Comparison of ENCODE assay signal across 16 cellular contexts in the genomic region with DNA sequence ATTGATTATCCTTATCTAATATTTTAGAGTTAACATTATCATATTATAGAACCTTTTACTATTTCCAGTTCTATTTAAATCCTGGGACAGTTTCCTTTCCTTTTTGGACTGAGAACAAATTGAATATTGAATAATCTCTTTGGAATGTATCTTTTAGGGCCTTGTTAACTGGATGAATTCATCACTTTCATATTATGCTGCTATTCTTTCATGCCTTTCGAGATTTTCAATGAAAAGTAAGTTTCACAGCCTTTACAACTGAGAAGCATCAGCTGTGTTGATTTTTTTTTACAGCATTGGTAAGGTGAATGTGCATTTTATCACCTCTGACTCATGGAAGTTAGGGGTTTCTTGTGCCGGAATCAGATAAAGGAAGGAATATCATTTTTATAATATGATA. TPM values are rescaled to one million over a fixed set of nuclear protein-coding genes. Genes with fewer than 3 reads are reported as not detected.
DNase-seq lines count a peak whose midpoint lies in the region; ATAC-seq, FAIRE-seq and TF ChIP-seq lines count a peak whose summit lies in the region.
"Had no signal": no experiment of that assay in that cellular context is flagged by ENCODE, and none has a peak within 500 bp of the region (broad histone marks: within the 10 kb centered on the region; RNA-seq: fewer than 3 reads in every experiment).

No MANE protein-coding gene starts in this region.

- TF ChIP-seq CTCF in A549 (IDR thresholded peaks at IDR 0.05) = no peak
- TF ChIP-seq CTCF in IMR-90 (conservative IDR thresholded peaks at IDR 0.05; ENCODE audit: low read depth, low read length) = no peak
- no peak for TF ChIP-seq CTCF in mammary epithelial cell (conservative IDR thresholded peaks at IDR 0.05 in 1 of 2, IDR thresholded peaks at IDR 0.05 in 1 of 2; ENCODE audit: extremely low read depth in 1 of 2, insufficient read depth in 1 of 2, low read depth in 1 of 2, low read length in 2 of 2)

- H3K14ac ChIP-seq in IMR-90 (replicated peaks; ENCODE audit: low read depth, low read length) = no peak overlapping the region; the same call in 1 of the 2 replicates

- no peak overlapping the region for H2AK5ac ChIP-seq in IMR-90 (ENCODE audit: low read depth, low read length)

- H3K56ac ChIP-seq in IMR-90 (ENCODE audit: extremely low read depth, insufficient read depth, low read length) = no peak overlapping the region

- peaks cover 25 to 61% of the 10 kb centered on the region in 2 experiments for H3K79me1 ChIP-seq in IMR-90 (ENCODE audit: low read depth in 1 of 2, low read length in 2 of 2)

- H2BK5ac ChIP-seq in IMR-90 (ENCODE audit: low read depth, low read length, poor library complexity, severe bottlenecking) = peak overlapping the region; percentile 80

- H3K9ac ChIP-seq in IMR-90 (ENCODE audit: low read depth, low read length) = no peak overlapping the region; the same call in 1 of the 2 replicates
- peak overlapping the region; percentile 28 for H3K9ac ChIP-seq in mammary epithelial cell (ENCODE audit: insufficient read depth, low read length)

- CTCF ChIA-PET in A549 (lab: Yijun Ruan, JAX) = no interaction called here
- CTCF ChIA-PET in IMR-90 (lab: Yijun Ruan, JAX) = no interaction called here
- CTCF ChIA-PET in mammary epithelial cell (lab: Charles Lee; ENCODE audit: low non-redundant PET) = no interaction called here

- peaks cover 3% of the 10 kb centered on the region; the same call in 1 of the 2 replicates for H3K36me3 ChIP-seq in IMR-90 (ENCODE audit: control insufficient read depth, insufficient read depth, low read length)
- H3K36me3 ChIP-seq in mammary epithelial cell (ENCODE audit: insufficient read depth, low read length) = peaks cover 7% of the 10 kb centered on the region
- H3K36me3 ChIP-seq: right lobe of liver had no signal

- DNase-seq in A549 (ENCODE audit: low read depth in 1 of 2, low spot score in 1 of 2) = no peak
- peak; percentile 52 for DNase-seq in IMR-90
- peak; percentile 54 for DNase-seq in mammary epithelial cell
- peak; percentile 53 for DNase-seq in iris pigment epithelial cell (ENCODE audit: low read depth)
- no peak for DNase-seq in DMS53 treated with DMSO at 0.1 percent for 48 hours (lab: John Stamatoyannopoulos, UW; ENCODE audit: unreplicated experiment)
- no peak for DNase-seq in activated CD8-positive, alpha-beta memory T cell treated with anti-CD3 and anti-CD28 coated beads, Interleukin-2, amount 50 U/mL, for 4 hours
- no peak for DNase-seq in activated effector memory CD4-positive, alpha-beta T cell treated with anti-CD3 and anti-CD28 coated beads, Interleukin-2, amount 50 U/mL, for 16 hours
- DNase-seq: activated CD4-positive, alpha-beta T cell treated with anti-CD3 and anti-CD28 coated beads for 4 hours; activated T-cell treated with anti-CD3 and anti-CD28 coated beads, Interleukin-2, amount 50 U/mL, for 1 hour; mesendoderm; NCI-H2081; NCI-H774; right lobe of liver; stimulated activated naive B cell treated with anti-CD40 and anti-IgM and Interleukin-4, amounts not matched to agents 10 μg/mL and 1 μg/mL and 100 μg/mL, for 72 hours had no signal

- H4K5ac ChIP-seq in IMR-90 (ENCODE audit: low read depth, low read length) = no peak overlapping the region

- in situ Hi-C loops in IMR-90 (cut with MboI; ENCODE audit: low sequenced_read_pairs) (no loop called here), mammary epithelial cell (cut with MboI; ENCODE audit: low sequenced_read_pairs in 2 of 2) (no loop called here)

- FAIRE-seq in A549 (lab: Jason Lieb, UNC) = no peak
- FAIRE-seq: H54 had no signal

- dilution Hi-C loops in IMR-90 (cut with HindIII; ENCODE audit: low sequenced_read_pairs, unreplicated experiment) = no loop called here
- dilution Hi-C loops in mammary epithelial cell (cut with HindIII; ENCODE audit: low sequenced_read_pairs) = loop anchor here (5.0 kb wide), 1 partner anchor 39 kb away; a partner anchor contains a TSS

- no peak overlapping the region; a peak in 1 of 4 replicates for H4K8ac ChIP-seq in IMR-90 (ENCODE audit: low read depth in 2 of 2, low read length in 2 of 2)

- H3K4me1 ChIP-seq in A549 = peaks cover 55% of the 10 kb centered on the region
- peaks cover 7% of the 10 kb centered on the region; the same call in 1 of the 2 replicates for H3K4me1 ChIP-seq in IMR-90 (ENCODE audit: control insufficient read depth, insufficient read depth, low read length)
- peaks cover 51% of the 10 kb centered on the region for H3K4me1 ChIP-seq in mammary epithelial cell (ENCODE audit: insufficient read depth, low read length)

- no peak overlapping the region for H2BK15ac ChIP-seq in IMR-90 (ENCODE audit: low read depth, low read length)

- peaks cover 2% of the 10 kb centered on the region; the same call in 1 of the 2 replicates for H4K20me1 ChIP-seq in IMR-90 (ENCODE audit: insufficient read depth, low read length)
- no peaks in the 10 kb centered on the region for H4K20me1 ChIP-seq in mammary epithelial cell (ENCODE audit: insufficient read depth, low read length)

- peak overlapping the region; percentile 31; the same call in 1 of the 2 replicates for H3K18ac ChIP-seq in IMR-90 (ENCODE audit: low read depth, low read length)

- H3K9me3 ChIP-seq in A549 (no peaks in the 10 kb centered on the region), IMR-90 (ENCODE audit: control insufficient read depth, insufficient read depth, low read length) (no peaks in the 10 kb centered on the region), mammary epithelial cell (replicated peaks; ENCODE audit: insufficient read depth, low read length) (no peaks in the 10 kb centered on the region)
- H3K9me3 ChIP-seq: right lobe of liver had no signal

- H3K4me3 ChIP-seq in A549 = no peak overlapping the region
- H3K4me3 ChIP-seq in IMR-90 (ENCODE audit: insufficient read depth, low read depth, low read length) = no peak overlapping the region
- peak overlapping the region in 2 of 3 experiments; percentile 14 to 21 for H3K4me3 ChIP-seq in mammary epithelial cell (replicated peaks in 1 of 3; ENCODE audit: insufficient read depth in 1 of 3, low read depth in 2 of 3, low read length in 3 of 3)
- H3K4me3 ChIP-seq: right lobe of liver had no signal

- BruUV-seq in IMR-90 (replicated peaks; lab: Mats Ljungman, UMichigan) = no TSS peak
- no TSS peak for BruUV-seq in mammary epithelial cell (replicated peaks; lab: Mats Ljungman, UMichigan)

- TF ChIP-seq POLR2A in A549 (IDR thresholded peaks at IDR 0.05; ENCODE audit: low read length) (no peak), IMR-90 (IDR thresholded peaks at IDR 0.05; ENCODE audit: low read depth, low read length) (no peak)

- H3K27me3 ChIP-seq in IMR-90 (ENCODE audit: control insufficient read depth, insufficient read depth, low read length) (no peaks in the 10 kb centered on the region), mammary epithelial cell (ENCODE audit: insufficient read depth, low read length) (no peaks in the 10 kb centered on the region)
- H3K27me3 ChIP-seq: right lobe of liver had no signal

- ATAC-seq in A549 (no peak), IMR-90 (ENCODE audit: low read depth) (peak; percentile 45), HG03378 (IDR thresholded peaks at IDR 0.05; ENCODE audit: unreplicated experiment) (no peak)
- ATAC-seq: right lobe of liver; stimulated activated naive B cell treated with anti-CD40 and anti-IgM and Interleukin-4, amounts not matched to agents 10 μg/mL and 1 μg/mL and 100 μg/mL, for 72 hours had no signal

- H3K4me2 ChIP-seq in A549 (peak overlapping the region; percentile 82), IMR-90 (ENCODE audit: low read depth, low read length) (peak overlapping the region; percentile 77), mammary epithelial cell (ENCODE audit: insufficient read depth, low read depth, low read length) (peak overlapping the region; percentile 79)

- WGBS in A549 (ENCODE audit: missing lambda C conversion rate) = 21% methylated on average over 2 of the region's 2 CpGs
- WGBS in IMR-90 (ENCODE audit: extremely low coverage in 2 of 2, insufficient read length in 1 of 2), 2 experiments = no CpG with 5 or more reads among the region's 2 CpGs
- 3% methylated on average over 2 of the region's 2 CpGs for WGBS in mammary epithelial cell (ENCODE audit: low coverage, missing lambda C conversion rate)

- intact Hi-C loops in IMR-90 (cut with micrococcal nuclease) (no loop called here), mammary epithelial cell (cut with micrococcal nuclease) (no loop called here)

- H2BK120ac ChIP-seq in IMR-90 (ENCODE audit: low read depth, low read length) = no peak overlapping the region

- H3K9me1 ChIP-seq in IMR-90 (ENCODE audit: insufficient read depth, low read length) = peaks cover 3% of the 10 kb centered on the region; the same call in 1 of the 2 replicates

- TF ChIP-seq EP300 in A549 (IDR thresholded peaks at IDR 0.05) = no peak

- H4K91ac ChIP-seq in IMR-90 (ENCODE audit: insufficient read depth, low read depth, low read length) = no peak overlapping the region

- H3K27ac ChIP-seq in A549 (peak overlapping the region; percentile 52 to 81; a peak in 5 of 6 replicates), IMR-90 (ENCODE audit: insufficient read depth, low read length) (no peak overlapping the region), mammary epithelial cell (ENCODE audit: insufficient read depth, low read depth, low read length) (peak overlapping the region; percentile 85)
- H3K27ac ChIP-seq: right lobe of liver had no signal

- H3K23ac ChIP-seq in IMR-90 (ENCODE audit: low read depth, low read length) = no peak overlapping the region

- H2AK9ac ChIP-seq in IMR-90 (replicated peaks; ENCODE audit: low read depth, low read length, poor library complexity) = no peak overlapping the region

- H2BK20ac ChIP-seq in IMR-90 (ENCODE audit: low read depth, low read length) = peak overlapping the region; percentile 59; the same call in 1 of the 2 replicates

- H2AFZ ChIP-seq in IMR-90 (replicated peaks; ENCODE audit: low read length, poor library complexity) (no peak overlapping the region), mammary epithelial cell (ENCODE audit: low read depth, low read length) (no peak overlapping the region)

- peaks cover 71% of the 10 kb centered on the region for H3K79me2 ChIP-seq in mammary epithelial cell (ENCODE audit: insufficient read depth, low read length)

- TF ChIP-seq RAD21 in A549 (conservative IDR thresholded peaks at IDR 0.05 in 1 of 2, IDR thresholded peaks at IDR 0.05 in 1 of 2) = no peak
- no peak for TF ChIP-seq RAD21 in IMR-90 (IDR thresholded peaks at IDR 0.05; ENCODE audit: low read length)

- H3K4ac ChIP-seq in IMR-90 (ENCODE audit: low read depth, low read length) = no peak overlapping the region

- POLR2A ChIA-PET in A549 (lab: Yijun Ruan, JAX) (no interaction called here), IMR-90 (lab: Charles Lee; ENCODE audit: unreplicated experiment) (no interaction called here)

RNA-seq across cellular contexts. Expression of a gene that starts 39.6 kb away (rescaled TPM):
- polyA plus RNA-seq in A549 (2011; rRNA removed) = 199 and 242 TPM in 2 replicates
- polyA plus RNA-seq in A549 (2012; cell fraction: cytosol; rRNA removed) = 49.8 and 61.2 TPM in 2 replicates
- polyA plus RNA-seq in A549 (2012; cell fraction: nucleus; rRNA removed) = 46.5 and 53.3 TPM in 2 replicates
- polyA plus RNA-seq in A549 (2017; fragmentation: RNase III; extraction: RNeasy Plus Mini Kit Qiagen cat#74134 plus additional on column Dnase treatment) = 43.9 to 54.2 TPM (median 48.2 TPM) in 3 replicates
- 282 and 319 TPM in 2 replicates for polyA minus RNA-seq in A549 (2011; rRNA and poly(A)+ RNA removed)
- total RNA-seq in IMR-90 (2012; rRNA removed) = 159 and 188 TPM in 2 replicates
- polyA plus RNA-seq in IMR-90 (2012; rRNA removed) = 96.5 and 98.9 TPM in 2 replicates
- polyA plus RNA-seq in IMR-90 (2012; cell fraction: cytosol; rRNA removed) = 50.8 and 51.2 TPM in 2 replicates
- polyA plus RNA-seq in IMR-90 (2012; cell fraction: nucleus; rRNA removed; ENCODE audit: low replicate concordance) = 53.9 and 106 TPM in 2 replicates
- 100 to 1,000 TPM; 199 to 225 TPM for total RNA-seq in mammary epithelial cell
- polyA plus RNA-seq in mammary epithelial cell = 160 TPM
- 237 TPM for polyA minus RNA-seq in mammary epithelial cell

Comparison
In these comparisons a context has a peak if more than half of its experiments do, and no peak if none do; other contexts are left out.
1. DNase-seq: peak in IMR-90 (single experiment), mammary epithelial cell (single experiment) and iris pigment epithelial cell (single experiment); none in A549 (0 of 2), DMS53 treated with DMSO at 0.1 percent for 48 hours (single experiment), activated CD8-positive, alpha-beta memory T cell treated with anti-CD3 and anti-CD28 coated beads, Interleukin-2, amount 50 U/mL, for 4 hours (single experiment) and activated effector memory CD4-positive, alpha-beta T cell treated with anti-CD3 and anti-CD28 coated beads, Interleukin-2, amount 50 U/mL, for 16 hours (single experiment).
2. H3K4me3 ChIP-seq: peak in mammary epithelial cell (2 of 3); none in A549 (single experiment) and IMR-90 (single experiment).
3. Peak in every context shown above with its lines, with median percentiles within 50 percentile points of each other: H3K4me2 ChIP-seq.